ENCODE assay signal across 7 cellular contexts in the genomic region with DNA sequence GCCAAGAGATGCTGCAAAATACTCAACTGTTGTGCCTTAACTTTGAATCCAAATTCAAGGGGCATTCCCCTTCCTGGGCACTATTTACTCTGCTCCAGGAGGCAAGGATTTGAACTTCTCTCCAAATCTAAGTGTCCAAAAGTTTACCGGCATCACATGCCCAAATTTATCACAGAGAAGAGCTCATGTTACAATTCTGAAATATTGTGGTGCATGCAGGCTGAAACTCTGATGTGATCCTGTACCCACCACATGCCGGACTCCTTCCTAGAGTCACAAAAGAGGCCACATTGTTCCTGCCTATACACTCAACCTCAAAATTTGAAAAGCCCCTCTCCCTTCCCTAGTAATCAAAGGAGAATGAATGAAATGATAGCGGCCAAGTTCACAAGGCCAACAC. TPM values are rescaled to one million over a fixed set of nuclear protein-coding genes. Genes with fewer than 3 reads are reported as not detected.
DNase-seq lines count a peak whose midpoint lies in the region; ATAC-seq, FAIRE-seq and TF ChIP-seq lines count a peak whose summit lies in the region.

No MANE protein-coding gene starts in this region.

- H3K9me3 ChIP-seq in keratinocyte (ENCODE audit: control insufficient read depth, low read depth, low read length) (no peaks in the 10 kb centered on the region), suprapubic skin (no peaks in the 10 kb centered on the region)

- H3K27me3 Mint-ChIP-seq in IgD-negative memory B cell: peaks cover 4% of the 10 kb centered on the region
- no peaks in the 10 kb centered on the region for H3K27me3 Mint-ChIP-seq in activated naive CD8-positive, alpha-beta T cell treated with anti-CD3 and anti-CD28 coated beads for 36 hours

- H3K9ac ChIP-seq in keratinocyte (ENCODE audit: control insufficient read depth, extremely low read depth, insufficient read depth, low read length): peak overlapping the region; percentile 95

- H3K27me3 ChIP-seq in keratinocyte (ENCODE audit: control insufficient read depth, extremely low read depth, insufficient read depth, low read length) (no peaks in the 10 kb centered on the region), suprapubic skin (no peaks in the 10 kb centered on the region)

- H3K79me2 ChIP-seq in keratinocyte (ENCODE audit: control insufficient read depth, insufficient read depth, low read length): peaks cover 54% of the 10 kb centered on the region

- ATAC-seq in HG02642 (IDR thresholded peaks at IDR 0.05; ENCODE audit: poor library complexity, unreplicated experiment) (no peak), GM21447 (IDR thresholded peaks at IDR 0.05; ENCODE audit: unreplicated experiment) (no peak)

- no peak for DNase-seq in activated naive CD8-positive, alpha-beta T cell treated with anti-CD3 and anti-CD28 coated beads for 36 hours
- DNase-seq in keratinocyte (ENCODE audit: low read depth, low spot score): no peak
- DNase-seq in suprapubic skin (ENCODE audit: low spot score in 2 of 2): no peak
- no peak for DNase-seq in ureter (ENCODE audit: low spot score)

- H3K4me3 ChIP-seq in keratinocyte (ENCODE audit: control insufficient read depth in 2 of 3, extremely low read depth in 1 of 3, insufficient read depth in 2 of 3, low read depth in 1 of 3, low read length in 3 of 3): peak overlapping the region; percentile 92 to 96 (median 95)
- peak overlapping the region; percentile 99 for H3K4me3 ChIP-seq in suprapubic skin

- H3K4me2 ChIP-seq in keratinocyte (ENCODE audit: control insufficient read depth, extremely low read depth, insufficient read depth, low read depth, low read length): peak overlapping the region; percentile 80

- no peaks in the 10 kb centered on the region for H3K36me3 Mint-ChIP-seq in IgD-negative memory B cell
- peaks cover 9% of the 10 kb centered on the region for H3K36me3 Mint-ChIP-seq in activated naive CD8-positive, alpha-beta T cell treated with anti-CD3 and anti-CD28 coated beads for 36 hours

- H3K9me1 ChIP-seq in keratinocyte (ENCODE audit: control insufficient read depth, extremely low read depth, insufficient read depth, low read length): no peaks in the 10 kb centered on the region

- H3K27ac Mint-ChIP-seq in IgD-negative memory B cell: peak overlapping the region; percentile 93 to 99 (median 94)
- H3K27ac Mint-ChIP-seq in activated naive CD8-positive, alpha-beta T cell treated with anti-CD3 and anti-CD28 coated beads for 36 hours: peak overlapping the region; percentile 91

- H3K27ac ChIP-seq in keratinocyte (ENCODE audit: control insufficient read depth, insufficient read depth, low read length) (peak overlapping the region; percentile 91), suprapubic skin (peak overlapping the region; percentile 94)

- H4K20me1 ChIP-seq in keratinocyte (ENCODE audit: control insufficient read depth, extremely low read depth, insufficient read depth, low read length): no peaks in the 10 kb centered on the region

- no peaks in the 10 kb centered on the region for H3K9me3 Mint-ChIP-seq in IgD-negative memory B cell
- peaks cover 3% of the 10 kb centered on the region for H3K9me3 Mint-ChIP-seq in activated naive CD8-positive, alpha-beta T cell treated with anti-CD3 and anti-CD28 coated beads for 36 hours

- no peak for FAIRE-seq in keratinocyte (lab: Jason Lieb, UNC)

- no peak overlapping the region for H2AFZ ChIP-seq in keratinocyte (ENCODE audit: control insufficient read depth, low read length)

- H3K36me3 ChIP-seq in keratinocyte (ENCODE audit: control insufficient read depth in 2 of 2, extremely low read depth in 1 of 2, insufficient read depth in 2 of 2, low read length in 2 of 2) (no peaks in the 10 kb centered on the region), suprapubic skin (no peaks in the 10 kb centered on the region)

- TF ChIP-seq CTCF in keratinocyte (optimal IDR thresholded peaks at IDR 0.05 in 1 of 3, IDR thresholded peaks at IDR 0.05 in 1 of 3, conservative IDR thresholded peaks at IDR 0.05 in 1 of 3; ENCODE audit: extremely low read depth in 1 of 3, insufficient read depth in 2 of 3, low read length in 3 of 3) (no peak), suprapubic skin (IDR thresholded peaks at IDR 0.05) (no peak)

- H3K4me1 ChIP-seq in keratinocyte (ENCODE audit: control insufficient read depth, extremely low read depth, insufficient read depth, low read length) (peaks cover 15% of the 10 kb centered on the region), suprapubic skin (peaks cover 31% of the 10 kb centered on the region)

- peak overlapping the region; percentile 93 to 99 (median 98) for H3K4me3 Mint-ChIP-seq in IgD-negative memory B cell
- H3K4me3 Mint-ChIP-seq in activated naive CD8-positive, alpha-beta T cell treated with anti-CD3 and anti-CD28 coated beads for 36 hours: peak overlapping the region; percentile 99

- H3K4me1 Mint-ChIP-seq in IgD-negative memory B cell: peaks cover 22 to 35% (median 25%) of the 10 kb centered on the region in 3 donors
- H3K4me1 Mint-ChIP-seq in activated naive CD8-positive, alpha-beta T cell treated with anti-CD3 and anti-CD28 coated beads for 36 hours: peaks cover 33% of the 10 kb centered on the region

- no peak for TF ChIP-seq EP300 in suprapubic skin (IDR thresholded peaks at IDR 0.05)

- dilution Hi-C loops in keratinocyte (cut with MboI; ENCODE audit: extremely low pct_ligation_motif_present, low sequenced_read_pairs): no loop called here

- TF ChIP-seq POLR2A in suprapubic skin (IDR thresholded peaks at IDR 0.05): no peak

- 12% methylated on average over 3 of the region's 3 CpGs for WGBS in suprapubic skin

RNA-seq across cellular contexts. Expression of a gene that starts 1.3 kb away (rescaled TPM):
- 12.2 TPM for polyA plus RNA-seq in IgD-negative memory B cell
- total RNA-seq in activated naive CD8-positive, alpha-beta T cell treated with anti-CD3 and anti-CD28 coated beads for 36 hours: 1 to 10 TPM; 8.5 to 9.8 TPM
- polyA plus RNA-seq in keratinocyte: 12.6 to 15.1 TPM (median 12.6 TPM) in 3 replicates
- 3.7 TPM for polyA plus RNA-seq in keratinocyte (2011; ENCODE audit: low read depth)
- 6.2 and 11.2 TPM in 2 replicates for polyA plus RNA-seq in keratinocyte (2011; cell fraction: cytosol; rRNA removed)
- polyA plus RNA-seq in keratinocyte (2011; cell fraction: nucleus; rRNA removed): 17.4 and 19.0 TPM in 2 replicates
- 8.9 and 9.2 TPM in 2 replicates for polyA plus RNA-seq in keratinocyte (2012; ENCODE audit: low replicate concordance)
- polyA minus RNA-seq in keratinocyte: 18.3 to 21.8 TPM (median 20.6 TPM) in 3 replicates
- 8.8 TPM for polyA minus RNA-seq in keratinocyte (2011; cell fraction: cytosol; rRNA and poly(A)+ RNA removed)
- 14.0 and 23.5 TPM in 2 replicates for polyA minus RNA-seq in keratinocyte (2011; cell fraction: nucleus; rRNA and poly(A)+ RNA removed)
- 10 to 100 TPM; 12.6 to 18.7 (median 18.6) TPM for total RNA-seq in suprapubic skin
- 16.9 TPM for total RNA-seq in ureter

RNA-seq across cellular contexts. Expression of a gene that starts 59.1 kb away (rescaled TPM):
- polyA plus RNA-seq in IgD-negative memory B cell (0.06 TPM), keratinocyte (0.42 to 1.3 TPM (median 1.2 TPM) in 3 replicates)
- total RNA-seq in activated naive CD8-positive, alpha-beta T cell treated with anti-CD3 and anti-CD28 coated beads for 36 hours: under 1 TPM; 0.38 to 0.43 TPM
- 0.06 TPM for polyA plus RNA-seq in keratinocyte (2011; ENCODE audit: low read depth)
- polyA plus RNA-seq in keratinocyte (2011; cell fraction: cytosol; rRNA removed): 0.55 and 0.90 TPM in 2 replicates
- polyA plus RNA-seq in keratinocyte (2011; cell fraction: nucleus; rRNA removed): 1.00 and 1.3 TPM in 2 replicates
- polyA plus RNA-seq in keratinocyte (2012; ENCODE audit: low replicate concordance): 0.95 and 1.1 TPM in 2 replicates
- polyA minus RNA-seq in keratinocyte: 0.26 to 1.2 TPM (median 0.89 TPM) in 3 replicates
- polyA minus RNA-seq in keratinocyte (2011; cell fraction: cytosol; rRNA and poly(A)+ RNA removed): 0.38 TPM
- 0.74 and 2.4 TPM in 2 replicates for polyA minus RNA-seq in keratinocyte (2011; cell fraction: nucleus; rRNA and poly(A)+ RNA removed)
- total RNA-seq in suprapubic skin (under 1 TPM; 0.23 to 0.56 (median 0.39) TPM), ureter (1.1 TPM)
